ENCODE assay signal across 8 cellular contexts in genomic region chr14:100078997-100079561, GRCh38. TPM values are rescaled to one million over a fixed set of nuclear protein-coding genes. Genes with fewer than 3 reads are reported as not detected.
DNase-seq lines count a peak whose midpoint lies in the region; ATAC-seq, FAIRE-seq and TF ChIP-seq lines count a peak whose summit lies in the region.

No MANE protein-coding gene starts in this region.

- no peak for ATAC-seq in GM19035 (IDR thresholded peaks at IDR 0.05; ENCODE audit: unreplicated experiment)

- FAIRE-seq in frontal cortex (lab: Jason Lieb, UNC): no peak

- H3K4me3 ChIP-seq in HFF-Myc (replicated peaks; ENCODE audit: low read depth, low read length) (no peak overlapping the region), fibroblast of villous mesenchyme (ENCODE audit: low read depth, low read length) (no peak overlapping the region)

- DNase-seq in D341Med (ENCODE audit: low spot score) (peak; percentile 47), HFF-Myc (ENCODE audit: extremely low read depth, low read depth) (peak; percentile 44), activated T-helper 1 cell treated with Interleukin-2 at 50 U/mL for 16 hours (ENCODE audit: low read depth) (peak; percentile 76), fibroblast of villous mesenchyme (ENCODE audit: low read depth) (peak; percentile 85), frontal cortex (ENCODE audit: low spot score in 2 of 2) (no peak)
- peak; percentile 75 for DNase-seq in NK-92 treated with Interleukin-12 subunit alpha and Interleukin-12 subunit beta, amount 100 ng/mL, for 24 hours (lab: John Stamatoyannopoulos, UW)
- DNase-seq in stimulated activated CD8-positive, alpha-beta memory T cell treated with anti-CD3 and anti-CD28 coated beads, Interleukin-15, amount 100 ng/mL, for 1 hour (ENCODE audit: low read depth): peak; percentile 48

- TF ChIP-seq CTCF in HFF-Myc (IDR thresholded peaks at IDR 0.05; ENCODE audit: low read depth, low read length, missing control alignments) (no peak), fibroblast of villous mesenchyme (IDR thresholded peaks at IDR 0.05; ENCODE audit: insufficient read depth, low read depth, low read length) (no peak)

RNA-seq across cellular contexts. Expression of gene EVL, which starts 13.9 kb away (rescaled TPM):
- 5.2 and 9.7 TPM in 2 replicates for total RNA-seq in fibroblast of villous mesenchyme
- total RNA-seq in frontal cortex: 73.0 TPM

Comparison
In these comparisons a context has a peak if more than half of its experiments do, and no peak if none do; other contexts are left out.
1. DNase-seq: peak in D341Med (single experiment), HFF-Myc (single experiment), NK-92 treated with Interleukin-12 subunit alpha and Interleukin-12 subunit beta, amount 100 ng/mL, for 24 hours (single experiment), activated T-helper 1 cell treated with Interleukin-2 at 50 U/mL for 16 hours (single experiment), fibroblast of villous mesenchyme (single experiment) and stimulated activated CD8-positive, alpha-beta memory T cell treated with anti-CD3 and anti-CD28 coated beads, Interleukin-15, amount 100 ng/mL, for 1 hour (single experiment); none in frontal cortex (0 of 2).